In genomic region chr1:21149862-21150432, GRCh38 we compare ENCODE assay signal across 9 cellular contexts. TPM values are rescaled to one million over a fixed set of nuclear protein-coding genes. Genes with fewer than 3 reads are reported as not detected.
A peak's percentile ranks its signal among the peaks of the same experiment; 100 is the strongest.
DNase-seq lines count a peak whose midpoint lies in the region; ATAC-seq and TF ChIP-seq lines count a peak whose summit lies in the region.
"Had no signal": no experiment of that assay in that cellular context is flagged by ENCODE, and none has a peak within 500 bp of the region (broad histone marks: within the 10 kb centered on the region; RNA-seq: fewer than 3 reads in every experiment).

No MANE protein-coding gene starts in this region.

- ATAC-seq in stimulated activated effector memory CD8-positive, alpha-beta T cell treated with anti-CD3 and anti-CD28 coated beads, Interleukin-12 subunit alpha, Interleukin-12 subunit beta, amount 100 ng/mL, for 72 hours: no peak
- ATAC-seq: stimulated activated naive CD8-positive, alpha-beta T cell treated with anti-CD3 and anti-CD28 coated beads, Interleukin-15, amount 100 ng/mL, for 72 hours had no signal

- H3K4me1 ChIP-seq in HEK293 (ENCODE audit: control insufficient read depth, insufficient read depth, low read length): peaks cover 4% of the 10 kb centered on the region; the same call in 1 of the 2 replicates

- peak; percentile 97 for DNase-seq in astrocyte of the spinal cord (ENCODE audit: low read depth, low spot score)
- DNase-seq in immature natural killer cell: no peak
- DNase-seq in stimulated activated effector memory CD8-positive, alpha-beta T cell treated with anti-CD3 and anti-CD28 coated beads, Interleukin-12 subunit alpha, Interleukin-12 subunit beta, amount 100 ng/mL, for 72 hours (ENCODE audit: low spot score in 2 of 2): no peak
- DNase-seq in stimulated activated CD4-positive, alpha-beta T cell treated with anti-CD3 and anti-CD28 coated beads, Interleukin-1b, Interleukin-23, amount 100 ng/mL, for 48 hours: no peak
- no peak for DNase-seq in DMS 273 treated with DMSO at 0.1 percent for 48 hours (lab: John Stamatoyannopoulos, UW)
- DNase-seq in activated T-helper 1 cell treated with anti-CD3 and anti-CD28 coated beads, Interleukin-12 subunit alpha, Interleukin-12 subunit beta, Interleukin-2, Interleukin-4 antibody, amounts not matched to agents 30 ng/mL and 10 ng/mL and 1 ng/mL, durations not matched to agents 14 hours and 24 hours and 36 hours (ENCODE audit: low spot score): no peak
- DNase-seq in GM10248 (ENCODE audit: extremely low spot score): no peak
- DNase-seq: stimulated activated naive CD8-positive, alpha-beta T cell treated with anti-CD3 and anti-CD28 coated beads, Interleukin-15, amount 100 ng/mL, for 72 hours had no signal

- intact Hi-C loops in activated T-helper 1 cell treated with anti-CD3 and anti-CD28 coated beads, Interleukin-12 subunit alpha, Interleukin-12 subunit beta, Interleukin-2, Interleukin-4 antibody, amounts not matched to agents 30 ng/mL and 10 ng/mL and 1 ng/mL, durations not matched to agents 14 hours and 24 hours and 36 hours (cut with micrococcal nuclease): no loop called here

- H3K4me3 ChIP-seq in HEK293 (ENCODE audit: low read depth, low read length) (no peak overlapping the region), astrocyte of the spinal cord (ENCODE audit: low read depth, low read length) (no peak overlapping the region)

- in situ Hi-C loops in astrocyte of the spinal cord (cut with HindIII; ENCODE audit: low sequenced_read_pairs): no loop called here

- no peaks in the 10 kb centered on the region for H3K9me3 Mint-ChIP-seq in immature natural killer cell
- H3K9me3 Mint-ChIP-seq in stimulated activated effector memory CD8-positive, alpha-beta T cell treated with anti-CD3 and anti-CD28 coated beads, Interleukin-12 subunit alpha, Interleukin-12 subunit beta, amount 100 ng/mL, for 72 hours: no peaks in the 10 kb centered on the region
- H3K9me3 Mint-ChIP-seq in activated T-helper 1 cell treated with anti-CD3 and anti-CD28 coated beads, Interleukin-12 subunit alpha, Interleukin-12 subunit beta, Interleukin-2, Interleukin-4 antibody, amounts not matched to agents 30 ng/mL and 10 ng/mL and 1 ng/mL, durations not matched to agents 14 hours and 24 hours and 36 hours: no peaks in the 10 kb centered on the region
- H3K9me3 Mint-ChIP-seq: stimulated activated naive CD8-positive, alpha-beta T cell treated with anti-CD3 and anti-CD28 coated beads, Interleukin-15, amount 100 ng/mL, for 72 hours had no signal

- POLR2A ChIA-PET in HEK293 (lab: Yijun Ruan, JAX) (interaction anchor here (0.9 to 2.1 kb wide), 2 partner anchors 13 to 24 kb away, joined by 5 to 6 read pairs; no protein-coding TSS in a partner anchor), GM10248 (lab: Yijun Ruan, JAX) (no interaction called here)

- CTCF ChIA-PET in HEK293 (lab: Yijun Ruan, JAX): interaction anchor here (0.6 to 1.6 kb wide), 2 partner anchors 45 to 161 kb away, joined by 3 to 5 read pairs; no protein-coding TSS in a partner anchor
- CTCF ChIA-PET in GM10248 (lab: Yijun Ruan, JAX): interaction anchor here (0.8 kb wide), 1 partner anchor 13 kb away, joined by 3 read pairs; no protein-coding TSS in a partner anchor

- no peak overlapping the region for H3K4me3 Mint-ChIP-seq in immature natural killer cell
- no peak overlapping the region for H3K4me3 Mint-ChIP-seq in stimulated activated effector memory CD8-positive, alpha-beta T cell treated with anti-CD3 and anti-CD28 coated beads, Interleukin-12 subunit alpha, Interleukin-12 subunit beta, amount 100 ng/mL, for 72 hours
- no peak overlapping the region for H3K4me3 Mint-ChIP-seq in activated T-helper 1 cell treated with anti-CD3 and anti-CD28 coated beads, Interleukin-12 subunit alpha, Interleukin-12 subunit beta, Interleukin-2, Interleukin-4 antibody, amounts not matched to agents 30 ng/mL and 10 ng/mL and 1 ng/mL, durations not matched to agents 14 hours and 24 hours and 36 hours
- H3K4me3 Mint-ChIP-seq: stimulated activated naive CD8-positive, alpha-beta T cell treated with anti-CD3 and anti-CD28 coated beads, Interleukin-15, amount 100 ng/mL, for 72 hours had no signal

- no peaks in the 10 kb centered on the region for H3K9me3 ChIP-seq in HEK293 (ENCODE audit: control insufficient read depth, insufficient read depth, low read depth, low read length)

- peaks cover 0 to 6% (median 0%) of the 10 kb centered on the region in 3 donors for H3K36me3 Mint-ChIP-seq in immature natural killer cell
- H3K36me3 Mint-ChIP-seq in stimulated activated effector memory CD8-positive, alpha-beta T cell treated with anti-CD3 and anti-CD28 coated beads, Interleukin-12 subunit alpha, Interleukin-12 subunit beta, amount 100 ng/mL, for 72 hours: peaks cover 52% of the 10 kb centered on the region
- peaks cover 17% of the 10 kb centered on the region for H3K36me3 Mint-ChIP-seq in activated T-helper 1 cell treated with anti-CD3 and anti-CD28 coated beads, Interleukin-12 subunit alpha, Interleukin-12 subunit beta, Interleukin-2, Interleukin-4 antibody, amounts not matched to agents 30 ng/mL and 10 ng/mL and 1 ng/mL, durations not matched to agents 14 hours and 24 hours and 36 hours (ENCODE audit: low read depth)

- TF ChIP-seq CTCF in HEK293 (tag by site-specific recombination; IDR thresholded peaks at IDR 0.05): no peak
- no peak for TF ChIP-seq CTCF in astrocyte of the spinal cord (IDR thresholded peaks at IDR 0.05; ENCODE audit: low read depth, low read length)
- no peak for TF ChIP-seq CTCF in GM10248 (IDR thresholded peaks at IDR 0.05; ENCODE audit: control extremely low read depth, extremely low read depth, low read depth, missing control alignments)

- H3K36me3 ChIP-seq in HEK293 (ENCODE audit: control insufficient read depth in 2 of 2, insufficient read depth in 1 of 2, low read length in 2 of 2): peaks cover 19 to 47% of the 10 kb centered on the region in 2 experiments; a peak in 2 of 3 replicates

- no peaks in the 10 kb centered on the region for H3K27me3 Mint-ChIP-seq in immature natural killer cell (ENCODE audit: low read depth in 3 of 3)
- H3K27me3 Mint-ChIP-seq in activated T-helper 1 cell treated with anti-CD3 and anti-CD28 coated beads, Interleukin-12 subunit alpha, Interleukin-12 subunit beta, Interleukin-2, Interleukin-4 antibody, amounts not matched to agents 30 ng/mL and 10 ng/mL and 1 ng/mL, durations not matched to agents 14 hours and 24 hours and 36 hours (ENCODE audit: insufficient read depth): no peaks in the 10 kb centered on the region
- H3K27me3 Mint-ChIP-seq: stimulated activated naive CD8-positive, alpha-beta T cell treated with anti-CD3 and anti-CD28 coated beads, Interleukin-15, amount 100 ng/mL, for 72 hours had no signal

- H3K27ac Mint-ChIP-seq in immature natural killer cell: peak overlapping the region in 4 of 6 donors; percentile 2 to 47 (median 25)
- peak overlapping the region; percentile 48 for H3K27ac Mint-ChIP-seq in stimulated activated effector memory CD8-positive, alpha-beta T cell treated with anti-CD3 and anti-CD28 coated beads, Interleukin-12 subunit alpha, Interleukin-12 subunit beta, amount 100 ng/mL, for 72 hours
- H3K27ac Mint-ChIP-seq in activated T-helper 1 cell treated with anti-CD3 and anti-CD28 coated beads, Interleukin-12 subunit alpha, Interleukin-12 subunit beta, Interleukin-2, Interleukin-4 antibody, amounts not matched to agents 30 ng/mL and 10 ng/mL and 1 ng/mL, durations not matched to agents 14 hours and 24 hours and 36 hours: no peak overlapping the region
- H3K27ac Mint-ChIP-seq: stimulated activated naive CD8-positive, alpha-beta T cell treated with anti-CD3 and anti-CD28 coated beads, Interleukin-15, amount 100 ng/mL, for 72 hours had no signal

- H3K27ac ChIP-seq in HEK293 (ENCODE audit: extremely low read depth, low read depth, low read length): peak overlapping the region; percentile 33; the same call in 1 of the 2 replicates

- peaks cover 10 to 31% of the 10 kb centered on the region in 2 donors for H3K4me1 Mint-ChIP-seq in immature natural killer cell
- H3K4me1 Mint-ChIP-seq in stimulated activated effector memory CD8-positive, alpha-beta T cell treated with anti-CD3 and anti-CD28 coated beads, Interleukin-12 subunit alpha, Interleukin-12 subunit beta, amount 100 ng/mL, for 72 hours: peaks cover 8% of the 10 kb centered on the region
- H3K4me1 Mint-ChIP-seq in activated T-helper 1 cell treated with anti-CD3 and anti-CD28 coated beads, Interleukin-12 subunit alpha, Interleukin-12 subunit beta, Interleukin-2, Interleukin-4 antibody, amounts not matched to agents 30 ng/mL and 10 ng/mL and 1 ng/mL, durations not matched to agents 14 hours and 24 hours and 36 hours (ENCODE audit: low read depth): peaks cover 14% of the 10 kb centered on the region
- H3K4me1 Mint-ChIP-seq: stimulated activated naive CD8-positive, alpha-beta T cell treated with anti-CD3 and anti-CD28 coated beads, Interleukin-15, amount 100 ng/mL, for 72 hours had no signal

TF ChIP-seq in HEK293, 187 proteins besides CTCF, POLR2A, EP300 and RAD21 (continues in another document):
- TF ChIP-seq TRIM28 (IDR thresholded peaks at IDR 0.05; ENCODE audit: borderline replicate concordance, low read length) (no peak), ZNF148 (tag by site-specific recombination; IDR thresholded peaks at IDR 0.05; ENCODE audit: borderline replicate concordance) (no peak), KLF8 (tag by site-specific recombination; IDR thresholded peaks at IDR 0.05) (no peak)

RNA-seq across cellular contexts. Expression of gene EIF4G3, which starts 26.8 kb away (rescaled TPM):
- polyA plus RNA-seq in immature natural killer cell: 10 to 100 TPM in 2 of 3 donors, 1 to 10 TPM in 1; 7.4 to 21.6 (median 17.9) TPM
- total RNA-seq in activated T-helper 1 cell treated with anti-CD3 and anti-CD28 coated beads, Interleukin-12 subunit alpha, Interleukin-12 subunit beta, Interleukin-2, Interleukin-4 antibody, amounts not matched to agents 30 ng/mL and 10 ng/mL and 1 ng/mL, durations not matched to agents 14 hours and 24 hours and 36 hours: 67.5 and 69.3 TPM in 2 replicates
